Comparison of ENCODE assay signal across 1 cellular context in genomic region chr3:184361932-184362667, GRCh38.
TF ChIP-seq lines count a peak whose summit lies in the region.

No MANE protein-coding gene starts in this region.

TF ChIP-seq in HepG2, 621 proteins besides CTCF, POLR2A, EP300 and RAD21 (continued from another document):
- TF ChIP-seq ZNF639 (CRISPR knock-in tag; conservative IDR thresholded peaks at IDR 0.05), result 0 out of 2 replicates have a peak, but pooled peaks have one; percentile 1
- TF ChIP-seq ZFP90 (CRISPR knock-in tag; IDR thresholded peaks at IDR 0.05; ENCODE audit: borderline replicate concordance), result peak; percentile 62; the same call in 1 of the 2 replicates
- 0 out of 2 replicates have a peak, but pooled peaks have one; percentile 36 for TF ChIP-seq MED13 (CRISPR knock-in tag; IDR thresholded peaks at IDR 0.05)
- TF ChIP-seq KDM5A (IDR thresholded peaks at IDR 0.05; ENCODE audit: borderline replicate concordance, low read length), result 0 out of 2 replicates have a peak, but pooled peaks have one; percentile 53
- TF ChIP-seq ZBTB14 (CRISPR knock-in tag; IDR thresholded peaks at IDR 0.05), result peak; percentile 7
- TF ChIP-seq ZFP82 (CRISPR knock-in tag; IDR thresholded peaks at IDR 0.05; ENCODE audit: borderline replicate concordance), result peak; percentile 10; the same call in 1 of the 2 replicates
- peak; percentile 44; the same call in 1 of the 2 replicates for TF ChIP-seq ZNF143 (CRISPR knock-in tag; IDR thresholded peaks at IDR 0.05)
- peak; percentile 5 for TF ChIP-seq DR1 (CRISPR knock-in tag; IDR thresholded peaks at IDR 0.05)
- TF ChIP-seq ZNF574 (CRISPR knock-in tag; IDR thresholded peaks at IDR 0.05), result 0 out of 2 replicates have a peak, but pooled peaks have one; percentile 0
- TF ChIP-seq NONO (IDR thresholded peaks at IDR 0.05), result no peak
- peak; percentile 16; the same call in 1 of the 2 replicates for TF ChIP-seq NONO (CRISPR knock-in tag; conservative IDR thresholded peaks at IDR 0.05)
- 0 out of 2 replicates have a peak, but pooled peaks have one; percentile 40 for TF ChIP-seq FOXC1 (CRISPR knock-in tag; IDR thresholded peaks at IDR 0.05; ENCODE audit: borderline replicate concordance)
- no peak for TF ChIP-seq MIER3 (CRISPR knock-in tag; IDR thresholded peaks at IDR 0.05; ENCODE audit: borderline replicate concordance)
- 0 out of 2 replicates have a peak, but pooled peaks have one; percentile 41 for TF ChIP-seq HOXA9 (CRISPR knock-in tag; IDR thresholded peaks at IDR 0.05; ENCODE audit: borderline replicate concordance)
- no peak for TF ChIP-seq RERE (CRISPR knock-in tag; IDR thresholded peaks at IDR 0.05; ENCODE audit: low read depth)
- peak; percentile 7; the same call in 1 of the 2 replicates for TF ChIP-seq ZNF800 (CRISPR knock-in tag; IDR thresholded peaks at IDR 0.05)
- peak; percentile 49 for TF ChIP-seq BRD4 (CRISPR knock-in tag; IDR thresholded peaks at IDR 0.05)
- peak; percentile 9; the same call in 1 of the 2 replicates for TF ChIP-seq MED1 (CRISPR knock-in tag; IDR thresholded peaks at IDR 0.05)
- TF ChIP-seq KLF12 (CRISPR knock-in tag; IDR thresholded peaks at IDR 0.05; ENCODE audit: borderline replicate concordance), result peak; percentile 57; the same call in 1 of the 2 replicates
- 0 out of 2 replicates have a peak, but pooled peaks have one; percentile 5 for TF ChIP-seq ARNTL (CRISPR knock-in tag; IDR thresholded peaks at IDR 0.05)
- TF ChIP-seq SRSF1 (optimal IDR thresholded peaks at IDR 0.05; ENCODE audit: low read depth, low read length), result peak; percentile 80
- peak; percentile 63; the same call in 1 of the 2 replicates for TF ChIP-seq SALL2 (CRISPR knock-in tag; IDR thresholded peaks at IDR 0.05)
- peak; percentile 8; the same call in 1 of the 2 replicates for TF ChIP-seq ZNF687 (CRISPR knock-in tag; IDR thresholded peaks at IDR 0.05)
- TF ChIP-seq ZNF20 (CRISPR knock-in tag; IDR thresholded peaks at IDR 0.05), result no peak
- peak; percentile 88 for TF ChIP-seq AGO2 (optimal IDR thresholded peaks at IDR 0.05; ENCODE audit: low read depth, low read length)
- 0 out of 2 replicates have a peak, but pooled peaks have one; percentile 51 for TF ChIP-seq ZNF672 (CRISPR knock-in tag; IDR thresholded peaks at IDR 0.05)
